In genomic region chr6:89471287-89471867, GRCh38 we compare ENCODE assay signal across 1 cellular context.
TF ChIP-seq lines count a peak whose summit lies in the region.

No MANE protein-coding gene starts in this region.

TF ChIP-seq in GM23338, 12 proteins besides CTCF, POLR2A, EP300 and RAD21 (continued from another document):
- no peak for TF ChIP-seq ZNF462 (CRISPR knock-in tag; IDR thresholded peaks at IDR 0.05)
- no peak for TF ChIP-seq REST (IDR thresholded peaks at IDR 0.05; ENCODE audit: unreplicated experiment)
- no peak for TF ChIP-seq JUNB (IDR thresholded peaks at IDR 0.05; ENCODE audit: unreplicated experiment)
- TF ChIP-seq ZNF114 (CRISPR knock-in tag; IDR thresholded peaks at IDR 0.05), result no peak
- no peak for TF ChIP-seq EZH2phosphoT487 (IDR thresholded peaks at IDR 0.05; ENCODE audit: unreplicated experiment)
- no peak for TF ChIP-seq CREB1 (CRISPR knock-in tag; IDR thresholded peaks at IDR 0.05; ENCODE audit: low read depth)
- no peak for TF ChIP-seq EZH2 (IDR thresholded peaks at IDR 0.05; ENCODE audit: low read depth, unreplicated experiment)
- TF ChIP-seq ETS1 (IDR thresholded peaks at IDR 0.05), result no peak
- TF ChIP-seq POLR2AphosphoS5 (IDR thresholded peaks at IDR 0.05; ENCODE audit: low read depth), result no peak
- no peak for TF ChIP-seq ZNF331 (CRISPR knock-in tag; IDR thresholded peaks at IDR 0.05; ENCODE audit: low read depth)
TF ChIP-seq in GM23338: peak in this region for 0.
